Comparison of ENCODE assay signal across 18 cellular contexts in the genomic region with DNA sequence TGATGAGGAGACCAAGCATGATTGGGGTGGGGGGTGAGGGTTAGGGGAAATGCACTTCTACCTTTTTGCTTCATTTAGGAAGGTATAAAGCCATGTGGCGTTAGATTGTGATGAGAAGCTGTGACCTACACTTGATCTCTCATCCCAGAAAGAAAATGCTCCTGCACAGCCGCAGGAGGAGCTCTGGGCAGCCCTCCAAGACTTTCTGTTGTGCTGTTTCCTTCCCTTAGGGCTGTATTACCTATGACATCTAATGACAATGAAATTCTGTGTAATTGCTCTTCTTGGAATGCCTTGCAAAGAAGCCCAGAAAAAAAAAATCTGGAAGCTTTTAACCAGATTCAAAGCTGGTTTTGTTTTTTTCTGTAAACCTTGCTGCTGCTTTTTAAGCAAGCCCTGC. TPM values are rescaled to one million over a fixed set of nuclear protein-coding genes. Genes with fewer than 3 reads are reported as not detected.
A peak's percentile ranks its signal among the peaks of the same experiment; 100 is the strongest.
DNase-seq lines count a peak whose midpoint lies in the region; ATAC-seq and TF ChIP-seq lines count a peak whose summit lies in the region.
"Had no signal": no experiment of that assay in that cellular context is flagged by ENCODE, and none has a peak within 500 bp of the region (broad histone marks: within the 10 kb centered on the region; RNA-seq: fewer than 3 reads in every experiment).

No MANE protein-coding gene starts in this region.

- H3K27me3 ChIP-seq in PC-9 (ENCODE audit: insufficient read depth, low read depth) (no peaks in the 10 kb centered on the region), colonic mucosa (no peaks in the 10 kb centered on the region), transverse colon (no peaks in the 10 kb centered on the region)

- WGBS in transverse colon (ENCODE audit: low coverage in 1 of 2), 2 donors: 45 to 80% methylated on average over 2 of the region's 2 CpGs

- H3K4me2 ChIP-seq in PC-9: no peak overlapping the region

- H4K20me1 ChIP-seq in PC-9 (ENCODE audit: insufficient read depth): no peaks in the 10 kb centered on the region

- no peak for TF ChIP-seq POLR2A in transverse colon (IDR thresholded peaks at IDR 0.05)

- no peaks in the 10 kb centered on the region for H3K79me2 ChIP-seq in PC-9 (ENCODE audit: low read depth)

- H3K4me3 ChIP-seq in PC-9 (no peak overlapping the region), colonic mucosa (no peak overlapping the region), transverse colon (no peak overlapping the region)

- no peak for DNase-seq in activated CD4-positive, alpha-beta T cell treated with anti-CD3 and anti-CD28 coated beads, Interleukin-2, amount 10 ng/mL, durations not matched to agents 7 days and 5 days
- no peak for DNase-seq in activated CD4-positive, alpha-beta T cell treated with anti-CD3 and anti-CD28 coated beads for 4 hours
- DNase-seq in PC-9 (peak; percentile 11 to 36), colonic mucosa (peak; percentile 32), transverse colon (peak; percentile 34), NCI-H2081 treated with DMSO at 0.1 percent for 48 hours (lab: John Stamatoyannopoulos, UW) (no peak)
- no peak for DNase-seq in activated naive CD4-positive, alpha-beta T cell treated with Interleukin-2 at 50 U/mL for 16 hours
- DNase-seq: AML-193, Calu3, GDM1, HCEC 1CT, Karpas-422, NCI-H1436 treated with DMSO at 0.1 percent for 48 hours, NCI-H2081, NCI-H226, NCI-H526 had no signal

- H3K9me3 ChIP-seq in PC-9 (ENCODE audit: insufficient read depth, low read depth) (no peaks in the 10 kb centered on the region), colonic mucosa (no peaks in the 10 kb centered on the region), transverse colon (no peaks in the 10 kb centered on the region)

- H3K4me3 Mint-ChIP-seq in activated CD4-positive, alpha-beta T cell treated with anti-CD3 and anti-CD28 coated beads, Interleukin-2, amount 10 ng/mL, durations not matched to agents 7 days and 5 days: no peak overlapping the region

- POLR2A ChIA-PET in activated CD4-positive, alpha-beta T cell treated with anti-CD3 and anti-CD28 coated beads, Interleukin-2, amount 10 ng/mL, durations not matched to agents 7 days and 5 days (lab: Charles Lee): no interaction called here
- POLR2A ChIA-PET in PC-9 (lab: Charles Lee; ENCODE audit: unreplicated experiment): no interaction called here

- no peaks in the 10 kb centered on the region for H3K36me3 ChIP-seq in PC-9 (ENCODE audit: low read depth)
- H3K36me3 ChIP-seq in colonic mucosa: no peaks in the 10 kb centered on the region
- no peaks in the 10 kb centered on the region for H3K36me3 ChIP-seq in transverse colon

- TF ChIP-seq EP300 in transverse colon (IDR thresholded peaks at IDR 0.05; ENCODE audit: low read depth): no peak

- peak overlapping the region; percentile 66 for H3K27ac Mint-ChIP-seq in activated CD4-positive, alpha-beta T cell treated with anti-CD3 and anti-CD28 coated beads, Interleukin-2, amount 10 ng/mL, durations not matched to agents 7 days and 5 days

- no peak for ATAC-seq in HG03108 (IDR thresholded peaks at IDR 0.05; ENCODE audit: unreplicated experiment)
- ATAC-seq: Right ventricle myocardium inferior had no signal

- H2AFZ ChIP-seq in PC-9: no peak overlapping the region

- CTCF ChIA-PET in activated CD4-positive, alpha-beta T cell treated with anti-CD3 and anti-CD28 coated beads, Interleukin-2, amount 10 ng/mL, durations not matched to agents 7 days and 5 days (lab: Charles Lee): interaction anchor here (3.6 kb wide), 1 partner anchor 10 kb away, joined by 16 read pairs; no protein-coding TSS in a partner anchor
- CTCF ChIA-PET in PC-9 (lab: Charles Lee): no interaction called here

- H3K9ac ChIP-seq in colonic mucosa (ENCODE audit: low read depth in 2 of 2, low read length in 2 of 2): no peak overlapping the region

- peaks cover 40% of the 10 kb centered on the region for H3K4me1 Mint-ChIP-seq in activated CD4-positive, alpha-beta T cell treated with anti-CD3 and anti-CD28 coated beads, Interleukin-2, amount 10 ng/mL, durations not matched to agents 7 days and 5 days

- H3K27ac ChIP-seq in PC-9 (no peak overlapping the region), colonic mucosa (peak overlapping the region; percentile 41), transverse colon (peak overlapping the region; percentile 37 to 54 (median 52))

- intact Hi-C loops in PC-9 (cut with micrococcal nuclease; ENCODE audit: unreplicated experiment): no loop called here
- intact Hi-C loops in colonic mucosa (cut with DNase I): no loop called here
- intact Hi-C loops in transverse colon (cut with DNase I; ENCODE audit: low total_unique reads): no loop called here

- no peaks in the 10 kb centered on the region for H3F3A ChIP-seq in PC-9 (ENCODE audit: insufficient read depth, low read depth)

- H3K4me1 ChIP-seq in PC-9 (replicated peaks; ENCODE audit: insufficient read depth) (no peaks in the 10 kb centered on the region), colonic mucosa (no peaks in the 10 kb centered on the region), transverse colon (peaks cover 0 to 12% (median 2%) of the 10 kb centered on the region in 4 donors)

- H3K36me3 Mint-ChIP-seq in activated CD4-positive, alpha-beta T cell treated with anti-CD3 and anti-CD28 coated beads, Interleukin-2, amount 10 ng/mL, durations not matched to agents 7 days and 5 days (ENCODE audit: low read depth): peaks cover 50% of the 10 kb centered on the region

- no peaks in the 10 kb centered on the region for H3K27me3 Mint-ChIP-seq in activated CD4-positive, alpha-beta T cell treated with anti-CD3 and anti-CD28 coated beads, Interleukin-2, amount 10 ng/mL, durations not matched to agents 7 days and 5 days

- H3K9me2 ChIP-seq in PC-9 (ENCODE audit: insufficient read depth): no peaks in the 10 kb centered on the region

- no peak for TF ChIP-seq CTCF in PC-9 (conservative IDR thresholded peaks at IDR 0.05)
- no peak for TF ChIP-seq CTCF in colonic mucosa (IDR thresholded peaks at IDR 0.05)
- TF ChIP-seq CTCF in transverse colon (IDR thresholded peaks at IDR 0.05): no peak

- BruUV-seq in PC-9 (replicated peaks; lab: Mats Ljungman, UMichigan): no TSS peak

- H3K9me3 Mint-ChIP-seq in activated CD4-positive, alpha-beta T cell treated with anti-CD3 and anti-CD28 coated beads, Interleukin-2, amount 10 ng/mL, durations not matched to agents 7 days and 5 days: no peaks in the 10 kb centered on the region

- in situ Hi-C loops in transverse colon (cut with MboI; ENCODE audit: low pct_ligation_motif_present in 1 of 4, low pct_unique_long_range_greater_than_20kb in 1 of 4, low sequenced_read_pairs in 3 of 4): loop anchor here in 2 of 4 donors (25.0 kb wide), 2 partner anchors 108 to 708 kb away; partner anchors contain the start of gene TLR8 (in 1 of the 2)

RNA-seq across cellular contexts. Expression of gene PRPS2, which starts 13.4 kb away (rescaled TPM):
- 100 to 1,000 TPM in 1 of 2 experiments, 10 to 100 TPM in 1; 92.5 to 108 TPM for total RNA-seq in activated CD4-positive, alpha-beta T cell treated with anti-CD3 and anti-CD28 coated beads, Interleukin-2, amount 10 ng/mL, durations not matched to agents 7 days and 5 days
- total RNA-seq in PC-9 (2021) (72.0 and 107 TPM in 2 replicates), colonic mucosa (10 to 100 TPM; 67.0 to 75.8 TPM), transverse colon (10 to 100 TPM; 24.3 to 67.5 (median 32.5) TPM)

Comparison
In these comparisons a context has a peak if more than half of its experiments do, and no peak if none do; other contexts are left out.
1. DNase-seq: peak in PC-9 (2 of 2), colonic mucosa (single experiment) and transverse colon (single experiment); none in activated CD4-positive, alpha-beta T cell treated with anti-CD3 and anti-CD28 coated beads, Interleukin-2, amount 10 ng/mL, durations not matched to agents 7 days and 5 days (single experiment), activated CD4-positive, alpha-beta T cell treated with anti-CD3 and anti-CD28 coated beads for 4 hours (0 of 2), activated naive CD4-positive, alpha-beta T cell treated with Interleukin-2 at 50 U/mL for 16 hours (single experiment) and NCI-H2081 treated with DMSO at 0.1 percent for 48 hours (single experiment).